ENCODE assay signal across 20 cellular contexts in the genomic region with DNA sequence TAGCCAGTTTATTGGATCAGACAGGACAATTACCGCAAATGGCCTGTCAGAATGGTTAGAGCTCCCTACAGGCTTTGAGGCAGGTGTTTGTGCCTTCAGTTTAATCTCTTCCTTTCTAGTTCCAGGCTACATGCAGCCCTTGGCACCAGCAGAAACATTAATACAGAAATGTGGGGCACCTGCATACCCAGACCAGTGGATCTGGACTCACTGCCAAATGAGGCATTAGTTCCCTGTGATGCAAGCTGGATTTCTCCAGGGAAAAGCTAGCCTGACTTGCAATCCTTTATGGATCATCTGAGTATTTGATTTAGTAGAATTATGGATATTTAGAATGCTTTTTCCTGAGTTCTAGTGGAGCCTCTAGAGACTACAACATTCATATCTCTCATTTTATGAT.
DNase-seq lines count a peak whose midpoint lies in the region; FAIRE-seq and TF ChIP-seq lines count a peak whose summit lies in the region.
"Had no signal": no experiment of that assay in that cellular context is flagged by ENCODE, and none has a peak within 500 bp of the region (broad histone marks: within the 10 kb centered on the region; RNA-seq: fewer than 3 reads in every experiment).

No MANE protein-coding gene starts in this region.

- FAIRE-seq in bronchial epithelial cell (lab: Jason Lieb, UNC): no peak
- FAIRE-seq: A204.1, G401.6, GM12891, GM19239, H54 had no signal

- TF ChIP-seq CTCF in bronchial epithelial cell (IDR thresholded peaks at IDR 0.05; ENCODE audit: insufficient read depth, low read length, severe bottlenecking): no peak

- H3K27me3 ChIP-seq in bronchial epithelial cell (ENCODE audit: control insufficient read depth, insufficient read depth, low read length): no peaks in the 10 kb centered on the region
- H3K27me3 ChIP-seq: BE2C had no signal

- DNase-seq in NCI-H1694 treated with DMSO at 0.1 percent for 48 hours (lab: John Stamatoyannopoulos, UW) (peak; percentile 58), NCI-H82 (lab: John Stamatoyannopoulos, UW) (peak; percentile 70), bronchial epithelial cell (ENCODE audit: low read depth) (peak; percentile 18), SIG-M5 (lab: John Stamatoyannopoulos, UW) (no peak), hippocampal formation (lab: John Stamatoyannopoulos, UW) (no peak)
- no peak for DNase-seq in activated effector memory CD4-positive, alpha-beta T cell treated with Interleukin-2 at 50 U/mL for 16 hours
- DNase-seq: ACHN; BE2C; C1 segment of cervical spinal cord; CD4-positive, CD25-positive, alpha-beta regulatory T cell; CD8-positive, alpha-beta memory T cell; COR-L47; DMS 273 treated with DMSO at 0.1 percent for 48 hours; GM23248; HCEC 1CT had no signal

- H3K4me3 ChIP-seq in bronchial epithelial cell (ENCODE audit: low read depth, low read length): no peak overlapping the region
- H3K4me3 ChIP-seq: GM23248 had no signal

- no peaks in the 10 kb centered on the region for H3K36me3 ChIP-seq in bronchial epithelial cell (ENCODE audit: control insufficient read depth, insufficient read depth, low read length)
- H3K36me3 ChIP-seq: BE2C had no signal

Comparison
In these comparisons a context has a peak if more than half of its experiments do, and no peak if none do; other contexts are left out.
1. DNase-seq: peak in NCI-H1694 treated with DMSO at 0.1 percent for 48 hours (single experiment), NCI-H82 (single experiment) and bronchial epithelial cell (single experiment); none in SIG-M5 (single experiment), activated effector memory CD4-positive, alpha-beta T cell treated with Interleukin-2 at 50 U/mL for 16 hours (single experiment) and hippocampal formation (0 of 2).